In the genomic region with DNA sequence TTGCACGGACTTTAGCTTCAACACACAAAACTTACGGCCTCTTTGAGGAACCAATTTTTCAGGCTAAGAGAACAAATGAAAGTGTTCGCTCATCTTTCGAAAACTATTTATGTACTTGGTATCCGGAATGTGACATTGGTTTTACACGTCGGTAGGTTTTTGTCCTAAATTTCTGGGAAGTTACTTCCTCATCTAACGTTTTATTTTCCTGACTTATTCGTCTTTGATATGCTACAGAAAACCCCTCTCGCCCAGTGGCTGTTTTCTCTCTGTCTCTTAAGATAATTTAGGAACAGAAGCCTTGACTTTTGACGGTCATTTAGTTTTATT, we compare ENCODE assay signal across 1 cellular context.
TF ChIP-seq lines count a peak whose summit lies in the region.

No MANE protein-coding gene starts in this region.

TF ChIP-seq in SK-N-SH, 30 proteins besides CTCF, POLR2A, EP300 and RAD21:
- TF ChIP-seq, protein P1, sequence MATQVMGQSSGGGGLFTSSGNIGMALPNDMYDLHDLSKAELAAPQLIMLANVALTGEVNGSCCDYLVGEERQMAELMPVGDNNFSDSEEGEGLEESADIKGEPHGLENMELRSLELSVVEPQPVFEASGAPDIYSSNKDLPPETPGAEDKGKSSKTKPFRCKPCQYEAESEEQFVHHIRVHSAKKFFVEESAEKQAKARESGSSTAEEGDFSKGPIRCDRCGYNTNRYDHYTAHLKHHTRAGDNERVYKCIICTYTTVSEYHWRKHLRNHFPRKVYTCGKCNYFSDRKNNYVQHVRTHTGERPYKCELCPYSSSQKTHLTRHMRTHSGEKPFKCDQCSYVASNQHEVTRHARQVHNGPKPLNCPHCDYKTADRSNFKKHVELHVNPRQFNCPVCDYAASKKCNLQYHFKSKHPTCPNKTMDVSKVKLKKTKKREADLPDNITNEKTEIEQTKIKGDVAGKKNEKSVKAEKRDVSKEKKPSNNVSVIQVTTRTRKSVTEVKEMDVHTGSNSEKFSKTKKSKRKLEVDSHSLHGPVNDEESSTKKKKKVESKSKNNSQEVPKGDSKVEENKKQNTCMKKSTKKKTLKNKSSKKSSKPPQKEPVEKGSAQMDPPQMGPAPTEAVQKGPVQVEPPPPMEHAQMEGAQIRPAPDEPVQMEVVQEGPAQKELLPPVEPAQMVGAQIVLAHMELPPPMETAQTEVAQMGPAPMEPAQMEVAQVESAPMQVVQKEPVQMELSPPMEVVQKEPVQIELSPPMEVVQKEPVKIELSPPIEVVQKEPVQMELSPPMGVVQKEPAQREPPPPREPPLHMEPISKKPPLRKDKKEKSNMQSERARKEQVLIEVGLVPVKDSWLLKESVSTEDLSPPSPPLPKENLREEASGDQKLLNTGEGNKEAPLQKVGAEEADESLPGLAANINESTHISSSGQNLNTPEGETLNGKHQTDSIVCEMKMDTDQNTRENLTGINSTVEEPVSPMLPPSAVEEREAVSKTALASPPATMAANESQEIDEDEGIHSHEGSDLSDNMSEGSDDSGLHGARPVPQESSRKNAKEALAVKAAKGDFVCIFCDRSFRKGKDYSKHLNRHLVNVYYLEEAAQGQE (IDR thresholded peaks at IDR 0.05; ENCODE audit: low read depth, low read length) = no peak
- TF ChIP-seq RXRA (IDR thresholded peaks at IDR 0.05; ENCODE audit: borderline replicate concordance, low read depth) = no peak
- no peak for TF ChIP-seq CHD2 (IDR thresholded peaks at IDR 0.05; ENCODE audit: low read length, partially characterized antibody)
